In genomic region chr17:60641810-60642220, GRCh38 we compare ENCODE assay signal across 8 cellular contexts. TPM values are rescaled to one million over a fixed set of nuclear protein-coding genes. Genes with fewer than 3 reads are reported as not detected.
DNase-seq lines count a peak whose midpoint lies in the region; ATAC-seq and TF ChIP-seq lines count a peak whose summit lies in the region.

No MANE protein-coding gene starts in this region.

- H3K36me3 ChIP-seq in kidney epithelial cell (ENCODE audit: control insufficient read depth, insufficient read depth, low read length) = no peaks in the 10 kb centered on the region

- no peak overlapping the region for H3K27ac Mint-ChIP-seq in T-cell

- TF ChIP-seq CTCF in AG04449 (IDR thresholded peaks at IDR 0.05; ENCODE audit: insufficient read depth, low read length, missing control alignments) = peak; percentile 57
- TF ChIP-seq CTCF in GM12874 (IDR thresholded peaks at IDR 0.05; ENCODE audit: insufficient read depth, low read depth, low read length) = peak; percentile 38; the same call in 1 of the 2 replicates
- peak; percentile 39 for TF ChIP-seq CTCF in cardiac fibroblast (IDR thresholded peaks at IDR 0.05; ENCODE audit: low read depth, low read length)
- peak; percentile 63 for TF ChIP-seq CTCF in kidney epithelial cell (IDR thresholded peaks at IDR 0.05; ENCODE audit: insufficient read depth, low read length, poor library complexity, severe bottlenecking)

- no peaks in the 10 kb centered on the region for H3K27me3 ChIP-seq in kidney epithelial cell (ENCODE audit: control insufficient read depth, insufficient read depth, low read length)

- no peak overlapping the region for H3K4me3 Mint-ChIP-seq in T-cell

- DNase-seq in AG04449 (ENCODE audit: low read depth, low spot score) (no peak), NCI-H146 treated with DMSO at 0.1 percent for 48 hours (lab: John Stamatoyannopoulos, UW; ENCODE audit: unreplicated experiment) (peak; percentile 49), T-cell (peak in 30 of 34 experiments; percentile 5 to 56 (median 32)), cardiac fibroblast (ENCODE audit: low read depth in 2 of 2) (peak; percentile 90), kidney epithelial cell (ENCODE audit: low read depth) (peak; percentile 26)
- DNase-seq in stimulated activated CD4-positive, alpha-beta T cell treated with anti-CD3 and anti-CD28 coated beads, Interleukin-4, amount 100 ng/mL, for 24 hours = peak; percentile 53

- H3K4me3 ChIP-seq in AG04449 (ENCODE audit: low read depth, low read length) = no peak overlapping the region
- no peak overlapping the region for H3K4me3 ChIP-seq in cardiac fibroblast (replicated peaks in 1 of 2; ENCODE audit: low read depth in 2 of 2, low read length in 2 of 2)
- no peak overlapping the region for H3K4me3 ChIP-seq in kidney epithelial cell (ENCODE audit: low read depth, low read length)

- ATAC-seq in T-cell (replicated peaks in 1 of 4) = peak in 1 of 4 experiments; percentile 45
- no peak for ATAC-seq in GM21515 (IDR thresholded peaks at IDR 0.05; ENCODE audit: unreplicated experiment)

- no peaks in the 10 kb centered on the region for H3K9me3 Mint-ChIP-seq in T-cell

- POLR2A ChIA-PET in AG04449 (lab: Yijun Ruan, JAX) (no interaction called here), T-cell (lab: Charles Lee) (no interaction called here)

- H3K27me3 Mint-ChIP-seq in T-cell = no peaks in the 10 kb centered on the region

- CTCF ChIA-PET in AG04449 (lab: Yijun Ruan, JAX) = interaction anchor here (0.8 to 5.4 kb wide), 15 partner anchors 9 to 532 kb away, joined by 3 to 94 read pairs (median 6); partner anchors contain the start of gene CHCT1
- CTCF ChIA-PET in T-cell (lab: Charles Lee) = no interaction called here

- peaks cover 16 to 27% (median 17%) of the 10 kb centered on the region in 3 donors for H3K4me1 Mint-ChIP-seq in T-cell

- H3K36me3 Mint-ChIP-seq in T-cell = peaks cover 3% of the 10 kb centered on the region

RNA-seq across cellular contexts. Expression of gene BCAS3, which starts 35.8 kb away (rescaled TPM):
- total RNA-seq in T-cell = 10 to 100 TPM; 33.8 to 57.8 (median 38.1) TPM
- 21.8 and 26.7 TPM in 2 replicates for total RNA-seq in kidney epithelial cell

RNA-seq across cellular contexts. Expression of gene PPM1D, which starts 41.8 kb away (rescaled TPM):
- total RNA-seq in T-cell = 10 to 100 TPM; 17.0 to 22.5 (median 19.6) TPM
- 13.6 and 14.2 TPM in 2 replicates for total RNA-seq in kidney epithelial cell
